In the genomic region with DNA sequence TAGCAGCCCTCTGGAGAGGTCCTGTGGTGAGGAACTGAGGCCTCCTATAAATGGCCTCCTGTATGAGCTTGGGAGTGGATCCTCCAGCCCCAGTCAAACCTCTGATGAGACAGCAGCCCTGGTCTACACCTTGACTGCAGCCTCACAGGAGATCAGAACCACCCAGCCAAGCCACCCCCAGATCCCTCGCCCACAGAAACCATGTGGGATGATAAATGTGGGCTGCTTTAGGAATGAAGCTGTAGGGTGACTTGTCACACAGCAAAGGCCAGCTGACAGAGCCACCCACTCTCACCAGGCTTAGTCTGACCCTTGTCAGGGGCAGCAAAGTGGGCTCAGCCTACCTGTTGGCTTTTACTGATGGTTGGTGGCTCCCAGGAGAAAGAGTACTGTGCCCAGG, we compare ENCODE assay signal across 34 cellular contexts.
"Had no signal": no experiment of that assay in that cellular context is flagged by ENCODE, and none has a peak within 500 bp of the region (broad histone marks: within the 10 kb centered on the region; RNA-seq: fewer than 3 reads in every experiment).

No MANE protein-coding gene starts in this region.

- H3K4me3 ChIP-seq: coronary artery, dorsolateral prefrontal cortex, esophagus muscularis mucosa, gastrocnemius medialis had no signal

- H3K9me3 Mint-ChIP-seq: dendritic cell treated with granulocyte-macrophage colony-stimulating factor and Interleukin-4, amounts not matched to agents 40 ng/mL and 50 ng/mL, for 4 days had no signal

- FAIRE-seq: astrocyte, bronchial epithelial cell had no signal

- H3K27me3 Mint-ChIP-seq: activated B cell treated with CpG ODN at 0.5 μM for 24 hours; activated CD8-positive, alpha-beta T cell treated with anti-CD3 and anti-CD28 coated beads for 36 hours; activated naive CD8-positive, alpha-beta T cell; activated T-helper 17 cell treated with anti-CD3 and anti-CD28 coated beads, Interleukin-2, amount 50 U/mL, for 72 hours; dendritic cell treated with granulocyte-macrophage colony-stimulating factor and Interleukin-4, amounts not matched to agents 40 ng/mL and 50 ng/mL, for 4 days; T-helper 17 cell had no signal

- ATAC-seq: activated CD4-positive, CD25-positive, alpha-beta regulatory T cell treated with anti-CD3 and anti-CD28 coated beads, Interleukin-2, amount 50 U/mL, for 24 hours; activated CD8-positive, alpha-beta T cell treated with anti-CD3 and anti-CD28 coated beads for 36 hours; activated T-cell treated with anti-CD3 and anti-CD28 coated beads, Interleukin-2, amount 50 U/mL, for 4 hours; activated T-helper 17 cell treated with anti-CD3 and anti-CD28 coated beads, Interleukin-2, amount 50 U/mL, for 72 hours; foreskin keratinocyte; gastrocnemius medialis; T-helper 17 cell had no signal

- H3K27me3 ChIP-seq: dorsolateral prefrontal cortex, esophagus muscularis mucosa, gastrocnemius medialis had no signal

- H3K36me3 ChIP-seq: brain microvascular endothelial cell, esophagus muscularis mucosa, gastrocnemius medialis, WERI-Rb-1 had no signal

- H3K4me1 Mint-ChIP-seq: activated T-helper 17 cell treated with anti-CD3 and anti-CD28 coated beads, Interleukin-2, amount 50 U/mL, for 72 hours; T-helper 17 cell had no signal

- H3K27ac ChIP-seq: brain microvascular endothelial cell, coronary artery, dorsolateral prefrontal cortex, esophagus muscularis mucosa, foreskin keratinocyte, gastrocnemius medialis, WERI-Rb-1 had no signal

- H3K27ac Mint-ChIP-seq: activated B cell treated with CpG ODN at 0.5 μM for 24 hours; activated CD8-positive, alpha-beta T cell treated with anti-CD3 and anti-CD28 coated beads for 36 hours; activated naive CD8-positive, alpha-beta T cell; activated T-helper 17 cell treated with anti-CD3 and anti-CD28 coated beads, Interleukin-2, amount 50 U/mL, for 72 hours; dendritic cell treated with granulocyte-macrophage colony-stimulating factor and Interleukin-4, amounts not matched to agents 40 ng/mL and 50 ng/mL, for 4 days; endodermal cell; T-helper 17 cell; T-helper 2 cell treated with Interferon-gamma antibody and Interleukin-4, amounts not matched to agents 5 μg/mL and 100 μg/mL, for 36 hours had no signal

- H3K4me3 Mint-ChIP-seq: activated B cell treated with CpG ODN at 0.5 μM for 24 hours; activated CD8-positive, alpha-beta T cell treated with anti-CD3 and anti-CD28 coated beads for 36 hours; activated naive CD8-positive, alpha-beta T cell; activated T-cell treated with anti-CD3 and anti-CD28 coated beads, Interleukin-2, amount 50 U/mL, for 4 hours; activated T-helper 17 cell treated with anti-CD3 and anti-CD28 coated beads, Interleukin-2, amount 50 U/mL, for 72 hours; dendritic cell treated with granulocyte-macrophage colony-stimulating factor and Interleukin-4, amounts not matched to agents 40 ng/mL and 50 ng/mL, for 4 days; endodermal cell; T-helper 17 cell; T-helper 2 cell treated with Interferon-gamma antibody and Interleukin-4, amounts not matched to agents 5 μg/mL and 100 μg/mL, for 36 hours had no signal

- H3K4me1 ChIP-seq: foreskin keratinocyte had no signal

- DNase-seq: activated B cell treated with CpG ODN at 0.5 μM for 24 hours; activated CD4-positive, alpha-beta T cell treated with anti-CD3 and anti-CD28 coated beads for 48 hours; activated CD4-positive, alpha-beta T cell treated with anti-CD3 and anti-CD28 coated beads, Interleukin-2, amount 50 U/mL, for 1 hour; activated CD4-positive, alpha-beta T cell treated with anti-CD3 and anti-CD28 coated beads, Interleukin-2, amount 50 U/mL, for 48 hours; activated CD8-positive, alpha-beta memory T cell treated with anti-CD3 and anti-CD28 coated beads for 24 hours; activated CD8-positive, alpha-beta T cell treated with anti-CD3 and anti-CD28 coated beads for 36 hours; activated effector memory CD4-positive, alpha-beta T cell treated with Interleukin-2 at 50 U/mL for 16 hours; activated gamma-delta T cell treated with Interleukin-2 at 50 U/mL for 16 hours; activated naive CD4-positive, alpha-beta T cell treated with anti-CD3 and anti-CD28 coated beads, Interleukin-2, amount 50 U/mL, for 16 hours; activated naive CD4-positive, alpha-beta T cell treated with Interleukin-2 at 50 U/mL for 16 hours; activated T-cell treated with anti-CD3 and anti-CD28 coated beads, Interleukin-2, amount 50 U/mL, for 4 hours; amniotic stem cell; anterior cingulate cortex; brain microvascular endothelial cell; dorsolateral prefrontal cortex; effector memory CD4-positive, alpha-beta T cell; endodermal cell; erythroblast; foreskin keratinocyte; gastrocnemius medialis; glutamatergic neuron; T-helper 1 cell; T-helper 17 cell; T1000; WERI-Rb-1 had no signal
